10 cellular contexts compared by ENCODE assay signal in the genomic region with DNA sequence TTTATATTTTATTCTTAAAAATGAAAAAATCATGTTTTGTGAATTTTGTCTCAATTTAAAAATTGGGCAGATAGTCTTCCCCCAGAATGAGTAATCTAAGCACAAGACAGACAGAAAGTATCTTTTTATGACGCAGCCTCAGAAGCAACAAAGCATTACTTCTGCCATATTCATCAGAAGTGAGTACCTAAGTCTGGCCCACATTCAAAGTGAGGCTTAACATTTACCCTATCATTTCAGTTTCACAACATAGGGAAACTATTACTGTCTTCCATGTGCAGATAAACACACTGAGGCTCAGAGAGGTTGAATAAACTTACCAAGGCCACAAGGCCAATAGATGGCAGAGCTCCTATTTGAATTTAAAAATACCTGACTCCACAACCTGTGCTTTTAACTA. TPM values are rescaled to one million over a fixed set of nuclear protein-coding genes. Genes with fewer than 3 reads are reported as not detected.
DNase-seq lines count a peak whose midpoint lies in the region; ATAC-seq lines count a peak whose summit lies in the region.
"Had no signal": no experiment of that assay in that cellular context is flagged by ENCODE, and none has a peak within 500 bp of the region (broad histone marks: within the 10 kb centered on the region; RNA-seq: fewer than 3 reads in every experiment).

No MANE protein-coding gene starts in this region.

- DNase-seq in activated naive CD4-positive, alpha-beta T cell treated with anti-CD3 and anti-CD28 coated beads, Interleukin-2, amount 10 ng/mL, durations not matched to agents 7 days and 5 days = no peak
- DNase-seq in activated naive CD4-positive, alpha-beta T cell treated with anti-CD3 and anti-CD28 coated beads, Interleukin-2, amount 50 U/mL, for 16 hours = no peak
- DNase-seq in activated CD4-positive, alpha-beta memory T cell treated with anti-CD3 and anti-CD28 coated beads, Interleukin-2, amount 10 ng/mL, durations not matched to agents 7 days and 5 days = no peak
- no peak for DNase-seq in stimulated activated naive CD8-positive, alpha-beta T cell treated with anti-CD3 and anti-CD28 coated beads, Interleukin-15, Interleukin-2, amounts not matched to agents 100 U/mL and 50 U/mL, for 24 hours
- DNase-seq in NCI-H2171 (lab: John Stamatoyannopoulos, UW) = no peak
- no peak for DNase-seq in superior temporal gyrus (ENCODE audit: extremely low spot score)
- DNase-seq: NCI-H1417; stimulated activated CD4-positive, alpha-beta T cell treated with anti-CD3 and anti-CD28 coated beads, Interleukin-12 subunit alpha, Interleukin-12 subunit beta, amount 100 ng/mL, for 4 hours had no signal

- ATAC-seq in HG02642 (IDR thresholded peaks at IDR 0.05; ENCODE audit: poor library complexity, unreplicated experiment) (peak; percentile 46), HG02970 (IDR thresholded peaks at IDR 0.05; ENCODE audit: low FRiP score, unreplicated experiment) (no peak)
- peak; percentile 81 for ATAC-seq in stimulated activated naive CD8-positive, alpha-beta T cell treated with anti-CD3 and anti-CD28 coated beads, Interleukin-15, Interleukin-2, amounts not matched to agents 100 U/mL and 50 U/mL, for 24 hours

- POLR2A ChIA-PET in activated CD4-positive, alpha-beta memory T cell treated with anti-CD3 and anti-CD28 coated beads, Interleukin-2, amount 10 ng/mL, durations not matched to agents 7 days and 5 days (lab: Charles Lee) = no interaction called here

- H3K36me3 Mint-ChIP-seq in activated naive CD4-positive, alpha-beta T cell treated with anti-CD3 and anti-CD28 coated beads, Interleukin-2, amount 10 ng/mL, durations not matched to agents 7 days and 5 days = no peaks in the 10 kb centered on the region
- no peaks in the 10 kb centered on the region for H3K36me3 Mint-ChIP-seq in activated CD4-positive, alpha-beta memory T cell treated with anti-CD3 and anti-CD28 coated beads, Interleukin-2, amount 10 ng/mL, durations not matched to agents 7 days and 5 days (ENCODE audit: low read depth)

- H3K27me3 Mint-ChIP-seq in activated naive CD4-positive, alpha-beta T cell treated with anti-CD3 and anti-CD28 coated beads, Interleukin-2, amount 10 ng/mL, durations not matched to agents 7 days and 5 days = no peaks in the 10 kb centered on the region
- no peaks in the 10 kb centered on the region for H3K27me3 Mint-ChIP-seq in activated CD4-positive, alpha-beta memory T cell treated with anti-CD3 and anti-CD28 coated beads, Interleukin-2, amount 10 ng/mL, durations not matched to agents 7 days and 5 days

- peak overlapping the region; percentile 83 for H3K27ac Mint-ChIP-seq in activated naive CD4-positive, alpha-beta T cell treated with anti-CD3 and anti-CD28 coated beads, Interleukin-2, amount 10 ng/mL, durations not matched to agents 7 days and 5 days
- peak overlapping the region; percentile 49 for H3K27ac Mint-ChIP-seq in activated CD4-positive, alpha-beta memory T cell treated with anti-CD3 and anti-CD28 coated beads, Interleukin-2, amount 10 ng/mL, durations not matched to agents 7 days and 5 days

- H3K4me1 Mint-ChIP-seq in activated naive CD4-positive, alpha-beta T cell treated with anti-CD3 and anti-CD28 coated beads, Interleukin-2, amount 10 ng/mL, durations not matched to agents 7 days and 5 days = peaks cover 42% of the 10 kb centered on the region
- H3K4me1 Mint-ChIP-seq in activated CD4-positive, alpha-beta memory T cell treated with anti-CD3 and anti-CD28 coated beads, Interleukin-2, amount 10 ng/mL, durations not matched to agents 7 days and 5 days = peaks cover 37% of the 10 kb centered on the region

- no peak overlapping the region for H3K4me3 Mint-ChIP-seq in activated naive CD4-positive, alpha-beta T cell treated with anti-CD3 and anti-CD28 coated beads, Interleukin-2, amount 10 ng/mL, durations not matched to agents 7 days and 5 days
- H3K4me3 Mint-ChIP-seq in activated CD4-positive, alpha-beta memory T cell treated with anti-CD3 and anti-CD28 coated beads, Interleukin-2, amount 10 ng/mL, durations not matched to agents 7 days and 5 days = no peak overlapping the region

- no peaks in the 10 kb centered on the region for H3K9me3 Mint-ChIP-seq in activated naive CD4-positive, alpha-beta T cell treated with anti-CD3 and anti-CD28 coated beads, Interleukin-2, amount 10 ng/mL, durations not matched to agents 7 days and 5 days
- no peaks in the 10 kb centered on the region for H3K9me3 Mint-ChIP-seq in activated CD4-positive, alpha-beta memory T cell treated with anti-CD3 and anti-CD28 coated beads, Interleukin-2, amount 10 ng/mL, durations not matched to agents 7 days and 5 days

- CTCF ChIA-PET in activated naive CD4-positive, alpha-beta T cell treated with anti-CD3 and anti-CD28 coated beads, Interleukin-2, amount 10 ng/mL, durations not matched to agents 7 days and 5 days (lab: Charles Lee) = interaction anchor here (1.3 kb wide), 1 partner anchor 239 kb away, joined by 4 read pairs; no protein-coding TSS in a partner anchor
- CTCF ChIA-PET in activated CD4-positive, alpha-beta memory T cell treated with anti-CD3 and anti-CD28 coated beads, Interleukin-2, amount 10 ng/mL, durations not matched to agents 7 days and 5 days (lab: Charles Lee) = interaction anchor here (1.0 kb wide), 1 partner anchor 239 kb away, joined by 3 read pairs; no protein-coding TSS in a partner anchor

RNA-seq across cellular contexts. Expression of gene PRDX4, which starts 4.4 kb away (rescaled TPM):
- 10 to 100 TPM; 34.8 to 35.0 TPM for total RNA-seq in activated CD4-positive, alpha-beta memory T cell treated with anti-CD3 and anti-CD28 coated beads, Interleukin-2, amount 10 ng/mL, durations not matched to agents 7 days and 5 days
